Comparison of ENCODE assay signal across 8 cellular contexts in genomic region chr13:41008349-41008980, GRCh38. TPM values are rescaled to one million over a fixed set of nuclear protein-coding genes. Genes with fewer than 3 reads are reported as not detected.
DNase-seq lines count a peak whose midpoint lies in the region; ATAC-seq, FAIRE-seq and TF ChIP-seq lines count a peak whose summit lies in the region.
"Had no signal": no experiment of that assay in that cellular context is flagged by ENCODE, and none has a peak within 500 bp of the region (broad histone marks: within the 10 kb centered on the region; RNA-seq: fewer than 3 reads in every experiment).

No MANE protein-coding gene starts in this region.

- TF ChIP-seq CTCF in bronchial epithelial cell (IDR thresholded peaks at IDR 0.05; ENCODE audit: insufficient read depth, low read length, severe bottlenecking) (no peak), ascending aorta (IDR thresholded peaks at IDR 0.05) (no peak)

- peaks cover 6 to 12% of the 10 kb centered on the region in 2 donors for H3K4me1 ChIP-seq in small intestine (ENCODE audit: control insufficient read depth in 2 of 2, insufficient read depth in 1 of 2, low read depth in 1 of 2, low read length in 1 of 2)
- peaks cover 0 to 9% of the 10 kb centered on the region in 2 donors for H3K4me1 ChIP-seq in ascending aorta

- H3K9me3 ChIP-seq in small intestine (ENCODE audit: control insufficient read depth, low read depth) = no peaks in the 10 kb centered on the region
- no peaks in the 10 kb centered on the region for H3K9me3 ChIP-seq in ascending aorta

- 39 to 54% (median 41%) methylated on average over 2 of the region's 2 CpGs for WGBS in small intestine, 3 donors

- no peak overlapping the region for H3K27ac ChIP-seq in small intestine (ENCODE audit: low read depth in 1 of 2, low read length in 1 of 2)
- no peak overlapping the region for H3K27ac ChIP-seq in ascending aorta

- DNase-seq in NAMALWA (ENCODE audit: low spot score) (peak; percentile 60), bronchial epithelial cell (ENCODE audit: low read depth) (peak; percentile 94), small intestine (peak; percentile 43), ascending aorta (ENCODE audit: low spot score in 2 of 2) (no peak), DMS153 treated with DMSO at 0.1 percent for 48 hours (lab: John Stamatoyannopoulos, UW; ENCODE audit: unreplicated experiment) (no peak)
- no peak for DNase-seq in stimulated activated CD4-positive, alpha-beta T cell treated with anti-CD3 and anti-CD28 coated beads, Interleukin-12 subunit alpha, Interleukin-12 subunit beta, amount 100 ng/mL, for 4 hours

- H3K27me3 ChIP-seq in bronchial epithelial cell (ENCODE audit: control insufficient read depth, insufficient read depth, low read length) (no peaks in the 10 kb centered on the region), small intestine (ENCODE audit: control insufficient read depth in 2 of 2, insufficient read depth in 2 of 2, low read length in 2 of 2) (no peaks in the 10 kb centered on the region), ascending aorta (no peaks in the 10 kb centered on the region)

- intact Hi-C loops in ascending aorta (cut with DNase I) = no loop called here

- peak; percentile 33 for ATAC-seq in GM18519 (IDR thresholded peaks at IDR 0.05; ENCODE audit: low FRiP score, unreplicated experiment)

- FAIRE-seq in bronchial epithelial cell (lab: Jason Lieb, UNC) = no peak
- peak; percentile 72 for FAIRE-seq in small intestine (lab: Jason Lieb, UNC)
- FAIRE-seq: TTC549 had no signal

- H3K4me3 ChIP-seq in bronchial epithelial cell (ENCODE audit: low read depth, low read length) (peak overlapping the region; percentile 8), small intestine (ENCODE audit: low read depth in 1 of 2, low read length in 2 of 2) (no peak overlapping the region), ascending aorta (no peak overlapping the region)

- H3K36me3 ChIP-seq in bronchial epithelial cell (ENCODE audit: control insufficient read depth, insufficient read depth, low read length) (no peaks in the 10 kb centered on the region), small intestine (ENCODE audit: control insufficient read depth in 2 of 2, insufficient read depth in 2 of 2, low read length in 2 of 2) (no peaks in the 10 kb centered on the region), ascending aorta (no peaks in the 10 kb centered on the region)

RNA-seq across cellular contexts. Expression of gene ELF1, which starts 10.7 kb away (rescaled TPM):
- total RNA-seq in bronchial epithelial cell (57.7 and 71.3 TPM in 2 replicates), ascending aorta (105 TPM)
- 10 to 100 TPM; 34.3 to 40.8 (median 38.0) TPM for polyA plus RNA-seq in small intestine

RNA-seq across cellular contexts. Expression of gene WBP4, which starts 52.8 kb away (rescaled TPM):
- total RNA-seq in bronchial epithelial cell = 6.8 and 10.1 TPM in 2 replicates
- 10 to 100 TPM in 2 of 3 donors, 1 to 10 TPM in 1; 9.1 to 13.9 (median 12.2) TPM for polyA plus RNA-seq in small intestine
- 0.96 TPM for total RNA-seq in ascending aorta

Comparison
In these comparisons a context has a peak if more than half of its experiments do, and no peak if none do; other contexts are left out.
1. DNase-seq: peak in NAMALWA (single experiment), bronchial epithelial cell (single experiment) and small intestine (single experiment); none in stimulated activated CD4-positive, alpha-beta T cell treated with anti-CD3 and anti-CD28 coated beads, Interleukin-12 subunit alpha, Interleukin-12 subunit beta, amount 100 ng/mL, for 4 hours (single experiment), ascending aorta (0 of 2) and DMS153 treated with DMSO at 0.1 percent for 48 hours (single experiment).